12 cellular contexts compared by ENCODE assay signal in the genomic region with DNA sequence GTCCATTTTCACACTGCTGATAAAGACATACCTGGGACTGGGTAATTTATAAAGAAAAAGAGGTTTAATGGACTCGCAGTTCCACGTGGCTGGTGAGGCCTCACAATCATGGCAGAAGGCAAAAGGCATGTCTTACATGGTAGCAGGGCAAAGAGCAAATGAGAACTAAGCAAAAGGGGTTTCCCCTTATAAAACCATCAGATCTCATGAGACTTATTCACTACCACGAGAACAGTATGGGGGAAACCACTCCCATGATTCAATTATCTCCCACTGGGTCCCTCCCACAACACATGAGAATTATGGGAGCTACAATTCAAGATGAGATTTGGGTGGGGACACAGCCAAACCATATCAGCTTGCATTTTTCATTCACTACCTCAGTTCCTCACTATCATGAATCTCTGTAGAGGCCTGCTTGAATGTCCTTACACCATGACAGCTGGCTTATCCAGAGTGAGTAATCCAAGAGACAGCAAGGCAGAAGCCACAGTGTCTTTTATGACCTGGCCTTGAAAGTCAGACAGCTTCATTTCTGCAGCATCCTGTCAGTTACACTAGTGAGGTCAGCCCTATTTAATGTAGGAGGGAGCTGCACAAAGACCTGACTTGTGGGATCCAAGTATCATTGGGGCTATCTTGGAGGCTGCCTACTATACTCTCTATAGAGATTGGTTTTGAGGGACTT. TPM values are rescaled to one million over a fixed set of nuclear protein-coding genes. Genes with fewer than 3 reads are reported as not detected.
"Had no signal": no experiment of that assay in that cellular context is flagged by ENCODE, and none has a peak within 500 bp of the region (broad histone marks: within the 10 kb centered on the region; RNA-seq: fewer than 3 reads in every experiment).

No MANE protein-coding gene starts in this region.

RNA-seq across cellular contexts. Expression of a gene that starts 22.9 kb away (rescaled TPM):
- total RNA-seq: activated CD4-positive, alpha-beta T cell treated with anti-CD3 and anti-CD28 coated beads, Interleukin-2, amount 10 ng/mL, durations not matched to agents 7 days and 5 days; cardiac septum; dermis microvascular lymphatic vessel endothelial cell; fibroblast of lung; gastroesophageal sphincter; heart right ventricle; left cardiac atrium; lower leg skin; mesenteric fat pad; natural killer cell treated with Interleukin-12 subunit alpha and Interleukin-12 subunit beta and Interleukin-15 and Interleukin-18, amount 100 ng/mL, for 72 hours; right lobe of liver had no signal
- polyA plus RNA-seq: fibroblast of lung had no signal

RNA-seq across cellular contexts. Expression of a gene that starts 28.7 kb away (rescaled TPM):
- total RNA-seq: activated CD4-positive, alpha-beta T cell treated with anti-CD3 and anti-CD28 coated beads, Interleukin-2, amount 10 ng/mL, durations not matched to agents 7 days and 5 days; dermis microvascular lymphatic vessel endothelial cell; natural killer cell treated with Interleukin-12 subunit alpha and Interleukin-12 subunit beta and Interleukin-15 and Interleukin-18, amount 100 ng/mL, for 72 hours; right lobe of liver; T-helper 1 cell treated with Interleukin-12 subunit alpha and Interleukin-12 subunit beta and Interleukin-4 antibody, amounts not matched to agents 30 ng/mL and 1 ng/mL, for 36 hours had no signal

RNA-seq across cellular contexts. Expression of a gene that starts 55.0 kb away (rescaled TPM):
- total RNA-seq: activated CD4-positive, alpha-beta T cell treated with anti-CD3 and anti-CD28 coated beads, Interleukin-2, amount 10 ng/mL, durations not matched to agents 7 days and 5 days; cardiac septum; dermis microvascular lymphatic vessel endothelial cell; fibroblast of lung; gastroesophageal sphincter; natural killer cell treated with Interleukin-12 subunit alpha and Interleukin-12 subunit beta and Interleukin-15 and Interleukin-18, amount 100 ng/mL, for 72 hours; right lobe of liver; T-helper 1 cell treated with Interleukin-12 subunit alpha and Interleukin-12 subunit beta and Interleukin-4 antibody, amounts not matched to agents 30 ng/mL and 1 ng/mL, for 36 hours had no signal

RNA-seq across cellular contexts. Expression of a gene that starts 58.6 kb away (rescaled TPM):
- total RNA-seq: activated CD4-positive, alpha-beta T cell treated with anti-CD3 and anti-CD28 coated beads, Interleukin-2, amount 10 ng/mL, durations not matched to agents 7 days and 5 days; cardiac septum; dermis microvascular lymphatic vessel endothelial cell; natural killer cell treated with Interleukin-12 subunit alpha and Interleukin-12 subunit beta and Interleukin-15 and Interleukin-18, amount 100 ng/mL, for 72 hours; right lobe of liver; T-helper 1 cell treated with Interleukin-12 subunit alpha and Interleukin-12 subunit beta and Interleukin-4 antibody, amounts not matched to agents 30 ng/mL and 1 ng/mL, for 36 hours had no signal
